ENCODE assay signal across 9 cellular contexts in genomic region chr10:74227697-74228424, GRCh38.
A peak's percentile ranks its signal among the peaks of the same experiment; 100 is the strongest.
DNase-seq lines count a peak whose midpoint lies in the region; ATAC-seq, FAIRE-seq and TF ChIP-seq lines count a peak whose summit lies in the region.
"Had no signal": no experiment of that assay in that cellular context is flagged by ENCODE, and none has a peak within 500 bp of the region (broad histone marks: within the 10 kb centered on the region; RNA-seq: fewer than 3 reads in every experiment).

No MANE protein-coding gene starts in this region.

- H3K4me1 Mint-ChIP-seq in CD4-positive, CD25-positive, alpha-beta regulatory T cell, result peaks cover 26 to 58% (median 40%) of the 10 kb centered on the region in 4 donors
- H3K4me1 Mint-ChIP-seq: WTC11 had no signal

- H3K36me3 Mint-ChIP-seq in CD4-positive, CD25-positive, alpha-beta regulatory T cell, result no peaks in the 10 kb centered on the region
- H3K36me3 Mint-ChIP-seq: WTC11 had no signal

- H3K4me3 Mint-ChIP-seq in CD4-positive, CD25-positive, alpha-beta regulatory T cell, result peak overlapping the region; percentile 15 to 89 (median 79)
- H3K4me3 Mint-ChIP-seq: WTC11 had no signal

- H3K9me1 ChIP-seq in K562 (ENCODE audit: control insufficient read depth, insufficient read depth, low read length), result no peaks in the 10 kb centered on the region

- peak in 2 of 3 donors; percentile 27 to 56 for DNase-seq in CD4-positive, CD25-positive, alpha-beta regulatory T cell
- peak; percentile 42 for DNase-seq in MM.1S
- DNase-seq in K562 (ENCODE audit: extremely low read depth in 1 of 4, low spot score in 3 of 4), result no peak
- DNase-seq in lung microvascular endothelial cell (ENCODE audit: low read depth in 2 of 2), result peak; percentile 78 to 95
- DNase-seq in NCI-H2171 (lab: John Stamatoyannopoulos, UW), result no peak
- DNase-seq in HEK293T (ENCODE audit: extremely low spot score), result no peak
- DNase-seq in UCSD-AML1 (lab: John Stamatoyannopoulos, UW; ENCODE audit: unreplicated experiment), result no peak
- no peak for DNase-seq in NCI-H82 (lab: John Stamatoyannopoulos, UW)

- H3K27me3 ChIP-seq in CD4-positive, CD25-positive, alpha-beta regulatory T cell (ENCODE audit: control insufficient read depth, insufficient read depth, low read length), result no peaks in the 10 kb centered on the region
- H3K27me3 ChIP-seq in MM.1S (replicated peaks; ENCODE audit: insufficient read depth, low read length) (no peaks in the 10 kb centered on the region), K562 (ENCODE audit: control insufficient read depth in 2 of 2, insufficient read depth in 2 of 2, low read length in 2 of 2) (no peaks in the 10 kb centered on the region)

- no peaks in the 10 kb centered on the region for H3K9me3 ChIP-seq in CD4-positive, CD25-positive, alpha-beta regulatory T cell (ENCODE audit: control insufficient read depth in 2 of 2, low read length in 2 of 2)
- no peaks in the 10 kb centered on the region for H3K9me3 ChIP-seq in MM.1S (replicated peaks; ENCODE audit: insufficient read depth, low read length)
- H3K9me3 ChIP-seq in K562 (replicated peaks; ENCODE audit: control insufficient read depth, insufficient read depth, low read depth, low read length), result no peaks in the 10 kb centered on the region

- H2AFZ ChIP-seq in MM.1S (ENCODE audit: low read length) (no peak overlapping the region), K562 (ENCODE audit: low read depth, low read length) (no peak overlapping the region)

- H3K27ac Mint-ChIP-seq in CD4-positive, CD25-positive, alpha-beta regulatory T cell, result peak overlapping the region; percentile 96 to 98 (median 97)
- H3K27ac Mint-ChIP-seq: WTC11 had no signal

- no peaks in the 10 kb centered on the region for H3K27me3 Mint-ChIP-seq in CD4-positive, CD25-positive, alpha-beta regulatory T cell

- POLR2A ChIA-PET in K562 (lab: Yijun Ruan, JAX), result no interaction called here
- POLR2A ChIA-PET in HEK293T (lab: Yijun Ruan, JAX), result interaction anchor here (0.9 kb wide), 1 partner anchor 82 kb away, joined by 3 read pairs; no protein-coding TSS in a partner anchor

- TF ChIP-seq EP300 in K562 (IDR thresholded peaks at IDR 0.05; ENCODE audit: low read length), result no peak

- TF ChIP-seq POLR2A in K562 (conservative IDR thresholded peaks at IDR 0.05), result no peak

- H3K36me3 ChIP-seq in CD4-positive, CD25-positive, alpha-beta regulatory T cell (ENCODE audit: control insufficient read depth, insufficient read depth, low read length), result no peaks in the 10 kb centered on the region
- H3K36me3 ChIP-seq in MM.1S (replicated peaks; ENCODE audit: insufficient read depth, low read length) (no peaks in the 10 kb centered on the region), K562 (ENCODE audit: control insufficient read depth, insufficient read depth, low read length) (no peaks in the 10 kb centered on the region; the same call in 2 of the 3 replicates)

- H3K4me1 ChIP-seq in CD4-positive, CD25-positive, alpha-beta regulatory T cell (ENCODE audit: control insufficient read depth, insufficient read depth, low read length, poor library complexity, severe bottlenecking), result peaks cover 37% of the 10 kb centered on the region
- H3K4me1 ChIP-seq in MM.1S (ENCODE audit: low read length) (peaks cover 7% of the 10 kb centered on the region), K562 (replicated peaks in 1 of 2; ENCODE audit: control insufficient read depth in 2 of 2, insufficient read depth in 2 of 2, low read length in 2 of 2) (peaks cover 0 to 5% of the 10 kb centered on the region in 2 experiments; a peak in 2 of 5 replicates)

- TF ChIP-seq CTCF in MM.1S (IDR thresholded peaks at IDR 0.05; ENCODE audit: low read length) (no peak), K562 (IDR thresholded peaks at IDR 0.05 in 2 of 3, conservative IDR thresholded peaks at IDR 0.05 in 1 of 3; ENCODE audit: insufficient read depth in 2 of 3, low read depth in 1 of 3, low read length in 3 of 3) (no peak)

- H3F3A ChIP-seq in MM.1S (ENCODE audit: insufficient read depth, low read length), result no peaks in the 10 kb centered on the region

- no peaks in the 10 kb centered on the region for H3K9me3 Mint-ChIP-seq in CD4-positive, CD25-positive, alpha-beta regulatory T cell

- BruUV-seq in K562 (replicated peaks; lab: Mats Ljungman, UMichigan), result no TSS peak

- WGBS in K562 (ENCODE audit: insufficient coverage, low coverage, missing lambda C conversion rate), result 39% methylated on average over 2 of the region's 3 CpGs

- no peak for TF ChIP-seq RAD21 in K562 (CRISPR knock-in tag; conservative IDR thresholded peaks at IDR 0.05 in 1 of 2, IDR thresholded peaks at IDR 0.05 in 1 of 2)

- in situ Hi-C loops in K562 (cut with MboI), result no loop called here

- no peak overlapping the region for H3K9ac ChIP-seq in MM.1S (ENCODE audit: low read length)
- no peak overlapping the region for H3K9ac ChIP-seq in K562 (ENCODE audit: insufficient read depth in 1 of 2, low read depth in 2 of 2, low read length in 2 of 2)

- intact Hi-C loops in K562 (cut with micrococcal nuclease), result no loop called here

- ATAC-seq in CD4-positive, CD25-positive, alpha-beta regulatory T cell (ENCODE audit: low read depth in 2 of 2), result peak; percentile 53 to 57
- ATAC-seq in K562, result no peak
- ATAC-seq: WTC11 had no signal

- H3K4me3 ChIP-seq in CD4-positive, CD25-positive, alpha-beta regulatory T cell (ENCODE audit: low read depth, low read length), result peak overlapping the region; percentile 81
- no peak overlapping the region for H3K4me3 ChIP-seq in MM.1S (ENCODE audit: low read length)
- no peak overlapping the region for H3K4me3 ChIP-seq in K562

- peak overlapping the region; percentile 15; the same call in 1 of the 2 replicates for H3K4me2 ChIP-seq in MM.1S (ENCODE audit: low read depth, low read length)
- H3K4me2 ChIP-seq in K562 (ENCODE audit: insufficient read depth, low read length), result no peak overlapping the region

- CTCF ChIA-PET in K562 (lab: Yijun Ruan, JAX; ENCODE audit: low intra/inter-chr PET ratio), result interaction anchor here (0.6 kb wide), 1 partner anchor 451 kb away, joined by 6 read pairs; no protein-coding TSS in a partner anchor
- CTCF ChIA-PET in HEK293T (lab: Yijun Ruan, JAX), result interaction anchor here (0.8 kb wide), 1 partner anchor 17 kb away, joined by 3 read pairs; no protein-coding TSS in a partner anchor

- H4K20me1 ChIP-seq in MM.1S (ENCODE audit: insufficient read depth, low read length), result no peaks in the 10 kb centered on the region
- H4K20me1 ChIP-seq in K562 (replicated peaks; ENCODE audit: control insufficient read depth, insufficient read depth, low read length), result no peaks in the 10 kb centered on the region

- H3K27ac ChIP-seq in CD4-positive, CD25-positive, alpha-beta regulatory T cell (ENCODE audit: insufficient read depth, low read length, poor library complexity, severe bottlenecking), result peak overlapping the region; percentile 72
- H3K27ac ChIP-seq in MM.1S (ENCODE audit: low read length) (peak overlapping the region; percentile 24; the same call in 1 of the 2 replicates), K562 (ENCODE audit: extremely low read depth, low read depth, low read length) (peak overlapping the region; percentile 4; the same call in 1 of the 3 replicates)

- no peak for FAIRE-seq in K562 (lab: Jason Lieb, UNC)

- no peaks in the 10 kb centered on the region for H3K79me2 ChIP-seq in MM.1S (ENCODE audit: low read length)
- no peaks in the 10 kb centered on the region for H3K79me2 ChIP-seq in K562 (ENCODE audit: control insufficient read depth, insufficient read depth, low read length)

- no peaks in the 10 kb centered on the region for H3K9me2 ChIP-seq in MM.1S (replicated peaks; ENCODE audit: insufficient read depth, low read length)

TF ChIP-seq in K562, 482 proteins besides CTCF, POLR2A, EP300 and RAD21:
- TF ChIP-seq, protein P1, sequence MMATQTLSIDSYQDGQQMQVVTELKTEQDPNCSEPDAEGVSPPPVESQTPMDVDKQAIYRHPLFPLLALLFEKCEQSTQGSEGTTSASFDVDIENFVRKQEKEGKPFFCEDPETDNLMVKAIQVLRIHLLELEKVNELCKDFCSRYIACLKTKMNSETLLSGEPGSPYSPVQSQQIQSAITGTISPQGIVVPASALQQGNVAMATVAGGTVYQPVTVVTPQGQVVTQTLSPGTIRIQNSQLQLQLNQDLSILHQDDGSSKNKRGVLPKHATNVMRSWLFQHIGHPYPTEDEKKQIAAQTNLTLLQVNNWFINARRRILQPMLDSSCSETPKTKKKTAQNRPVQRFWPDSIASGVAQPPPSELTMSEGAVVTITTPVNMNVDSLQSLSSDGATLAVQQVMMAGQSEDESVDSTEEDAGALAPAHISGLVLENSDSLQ (IDR thresholded peaks at IDR 0.05), result peak; percentile 76; the same call in 1 of the 2 replicates
- TF ChIP-seq ATF7 (IDR thresholded peaks at IDR 0.05) (no peak), ZNF263 (CRISPR knock-in tag; IDR thresholded peaks at IDR 0.05; ENCODE audit: borderline replicate concordance) (no peak), MEIS2 (IDR thresholded peaks at IDR 0.05; ENCODE audit: partially characterized antibody) (peak; percentile 8), SPI1 (IDR thresholded peaks at IDR 0.05; ENCODE audit: borderline replicate concordance, low read depth, low read length) (peak; percentile 20; the same call in 1 of the 2 replicates), SMARCE1 (IDR thresholded peaks at IDR 0.05) (peak; percentile 21; the same call in 1 of the 2 replicates)

TF ChIP-seq in HEK293T, 16 proteins besides CTCF, POLR2A, EP300 and RAD21:
- no peak for TF ChIP-seq CTBP1 (IDR thresholded peaks at IDR 0.05; ENCODE audit: borderline replicate concordance)
- TF ChIP-seq ARNT (IDR thresholded peaks at IDR 0.05), result no peak
- TF ChIP-seq SUZ12 (IDR thresholded peaks at IDR 0.05), result no peak
- no peak for TF ChIP-seq FOXM1 (IDR thresholded peaks at IDR 0.05; ENCODE audit: borderline replicate concordance)
- TF ChIP-seq, protein P1 (IDR thresholded peaks at IDR 0.05), result no peak
- no peak for TF ChIP-seq HDGF (IDR thresholded peaks at IDR 0.05; ENCODE audit: borderline replicate concordance)
- no peak for TF ChIP-seq TARDBP (IDR thresholded peaks at IDR 0.05)
- TF ChIP-seq FOXK2 (IDR thresholded peaks at IDR 0.05), result no peak
- TF ChIP-seq BHLHE40 (IDR thresholded peaks at IDR 0.05; ENCODE audit: borderline replicate concordance), result no peak
- TF ChIP-seq LEF1 (IDR thresholded peaks at IDR 0.05; ENCODE audit: borderline replicate concordance), result no peak
- no peak for TF ChIP-seq SP1 (IDR thresholded peaks at IDR 0.05)
- no peak for TF ChIP-seq FOXA1 (IDR thresholded peaks at IDR 0.05)
- no peak for TF ChIP-seq NFRKB (IDR thresholded peaks at IDR 0.05)
- no peak for TF ChIP-seq ZNF384 (IDR thresholded peaks at IDR 0.05)
TF ChIP-seq in HEK293T: peak in this region for 0.

Comparison
In these comparisons a context has a peak if more than half of its experiments do, and no peak if none do; other contexts are left out.
1. DNase-seq: peak in CD4-positive, CD25-positive, alpha-beta regulatory T cell (2 of 3), MM.1S (single experiment) and lung microvascular endothelial cell (2 of 2); none in K562 (0 of 4), NCI-H2171 (single experiment), HEK293T (single experiment), UCSD-AML1 (single experiment) and NCI-H82 (single experiment).
2. H3K27ac ChIP-seq: peak in every context shown above with its lines; median percentile 72 in CD4-positive, CD25-positive, alpha-beta regulatory T cell; 24 in MM.1S; 4 in K562.